10 cellular contexts compared by ENCODE assay signal in genomic region chr17:64240741-64241347, GRCh38. TPM values are rescaled to one million over a fixed set of nuclear protein-coding genes. Genes with fewer than 3 reads are reported as not detected.
A peak's percentile ranks its signal among the peaks of the same experiment; 100 is the strongest.
DNase-seq lines count a peak whose midpoint lies in the region; ATAC-seq and TF ChIP-seq lines count a peak whose summit lies in the region.
"Had no signal": no experiment of that assay in that cellular context is flagged by ENCODE, and none has a peak within 500 bp of the region (broad histone marks: within the 10 kb centered on the region; RNA-seq: fewer than 3 reads in every experiment).

No MANE protein-coding gene starts in this region.

- H3K4me1 Mint-ChIP-seq in stimulated activated naive CD8-positive, alpha-beta T cell treated with anti-CD3 and anti-CD28 coated beads, Interleukin-15, amount 100 ng/mL, for 72 hours: peaks cover 44% of the 10 kb centered on the region

- H3K9me3 Mint-ChIP-seq in stimulated activated naive CD8-positive, alpha-beta T cell treated with anti-CD3 and anti-CD28 coated beads, Interleukin-15, amount 100 ng/mL, for 72 hours: no peaks in the 10 kb centered on the region

- peaks cover 81% of the 10 kb centered on the region for H3K79me2 ChIP-seq in SK-N-SH (ENCODE audit: insufficient read depth)
- H3K79me2 ChIP-seq in OCI-LY7 (ENCODE audit: insufficient read depth, low read depth, low read length): no peaks in the 10 kb centered on the region

- CTCF ChIA-PET in SK-N-SH (lab: Yijun Ruan, JAX) (interaction anchor here (0.7 to 3.8 kb wide), 14 partner anchors 12 to 212 kb away, joined by 3 to 22 read pairs (median 5); no protein-coding TSS in a partner anchor), OCI-LY7 (lab: Charles Lee; ENCODE audit: unreplicated experiment) (no interaction called here)

- intact Hi-C loops in OCI-LY7 (cut with micrococcal nuclease; ENCODE audit: unreplicated experiment): no loop called here

- H3K9ac ChIP-seq in SK-N-SH (peak overlapping the region; percentile 30; the same call in 1 of the 2 replicates), muscle layer of colon (ENCODE audit: low read length) (no peak overlapping the region)

- H3K27me3 Mint-ChIP-seq in stimulated activated naive CD8-positive, alpha-beta T cell treated with anti-CD3 and anti-CD28 coated beads, Interleukin-15, amount 100 ng/mL, for 72 hours: no peaks in the 10 kb centered on the region

- WGBS in SK-N-SH (ENCODE audit: low lambda C conversion rate): 23% methylated on average over 8 of the region's 8 CpGs

- H3K9me2 ChIP-seq in SK-N-SH (no peaks in the 10 kb centered on the region), OCI-LY7 (ENCODE audit: insufficient read depth, low read length) (no peaks in the 10 kb centered on the region)

- BruUV-seq in OCI-LY7 (replicated peaks; lab: Mats Ljungman, UMichigan): no TSS peak

- no peak for TF ChIP-seq CTCF in SK-N-SH (IDR thresholded peaks at IDR 0.05)
- TF ChIP-seq CTCF in OCI-LY7 (conservative IDR thresholded peaks at IDR 0.05; ENCODE audit: low read length): no peak

- no peak for ATAC-seq in stimulated activated naive CD8-positive, alpha-beta T cell treated with anti-CD3 and anti-CD28 coated beads, Interleukin-15, amount 100 ng/mL, for 72 hours

- POLR2A ChIA-PET in SK-N-SH (lab: Yijun Ruan, JAX) (interaction anchor here (0.8 to 3.0 kb wide), 6 partner anchors 9 to 95 kb away, joined by 3 to 22 read pairs (median 5); no protein-coding TSS in a partner anchor), OCI-LY7 (lab: Charles Lee) (no interaction called here)

- H3K27ac Mint-ChIP-seq in stimulated activated naive CD8-positive, alpha-beta T cell treated with anti-CD3 and anti-CD28 coated beads, Interleukin-15, amount 100 ng/mL, for 72 hours: no peak overlapping the region

- peaks cover 36 to 44% of the 10 kb centered on the region in 2 experiments for H3K4me1 ChIP-seq in SK-N-SH (ENCODE audit: control insufficient read depth in 1 of 2, insufficient read depth in 2 of 2, low read depth in 1 of 2, low read length in 1 of 2)
- H3K4me1 ChIP-seq in muscle layer of colon (ENCODE audit: insufficient read depth, low read length): peaks cover 34% of the 10 kb centered on the region
- no peaks in the 10 kb centered on the region for H3K4me1 ChIP-seq in OCI-LY7 (ENCODE audit: insufficient read depth, low read length, poor library complexity, severe bottlenecking)

- H3F3A ChIP-seq in SK-N-SH (replicated peaks; ENCODE audit: insufficient read depth): peaks cover 51% of the 10 kb centered on the region

- H3K27me3 ChIP-seq in SK-N-SH (ENCODE audit: insufficient read depth): no peaks in the 10 kb centered on the region
- no peaks in the 10 kb centered on the region for H3K27me3 ChIP-seq in muscle layer of colon (ENCODE audit: control insufficient read depth in 1 of 2, insufficient read depth in 2 of 2, low read length in 2 of 2)

- H3K4me3 Mint-ChIP-seq in stimulated activated naive CD8-positive, alpha-beta T cell treated with anti-CD3 and anti-CD28 coated beads, Interleukin-15, amount 100 ng/mL, for 72 hours: no peak overlapping the region

- peak; percentile 51 to 91; a peak in 3 of 4 replicates for TF ChIP-seq EP300 in SK-N-SH (IDR thresholded peaks at IDR 0.05; ENCODE audit: borderline replicate concordance in 1 of 2, low read depth in 1 of 2, low read length in 1 of 2)

- H3K4me3 ChIP-seq in SK-N-SH (ENCODE audit: low read depth in 2 of 2, low read length in 1 of 2) (peak overlapping the region; percentile 1 to 45; a peak in 3 of 4 replicates), muscle layer of colon (ENCODE audit: low read depth in 1 of 2, low read length in 2 of 2) (peak overlapping the region in 1 of 2 donors; percentile 19), OCI-LY7 (ENCODE audit: low read depth, low read length, poor library complexity, severe bottlenecking) (no peak overlapping the region)

- H3K9me3 ChIP-seq in SK-N-SH (no peaks in the 10 kb centered on the region), muscle layer of colon (ENCODE audit: low read length) (no peaks in the 10 kb centered on the region), OCI-LY7 (ENCODE audit: low read length) (no peaks in the 10 kb centered on the region)

- peak overlapping the region; percentile 79 to 97 for H3K27ac ChIP-seq in SK-N-SH (ENCODE audit: low read depth in 2 of 2, low read length in 1 of 2)
- peak overlapping the region; percentile 47 for H3K27ac ChIP-seq in muscle layer of colon (ENCODE audit: low read depth, low read length)
- H3K27ac ChIP-seq in OCI-LY7 (ENCODE audit: low read depth, low read length, poor library complexity, severe bottlenecking): no peak overlapping the region
- H3K27ac ChIP-seq: C4-2B had no signal

- peak; percentile 84 for DNase-seq in AG08395 (ENCODE audit: low spot score)
- peak; percentile 87 for DNase-seq in SK-N-SH
- DNase-seq in fibroblast of gingiva (ENCODE audit: low read depth): peak; percentile 82
- DNase-seq in stimulated activated naive CD8-positive, alpha-beta T cell treated with anti-CD3 and anti-CD28 coated beads, Interleukin-15, amount 100 ng/mL, for 72 hours: no peak
- DNase-seq in OCI-LY7 (ENCODE audit: low spot score): no peak
- DNase-seq in GM19240 (ENCODE audit: insufficient read length, low spot score): no peak
- DNase-seq in inferior parietal cortex (ENCODE audit: extremely low spot score): no peak
- DNase-seq: NCI-H187 treated with DMSO at 0.1 percent for 48 hours had no signal

- H3K36me3 ChIP-seq in SK-N-SH (replicated peaks in 1 of 2; ENCODE audit: control insufficient read depth in 1 of 2, insufficient read depth in 2 of 2, low read length in 1 of 2): peaks cover 0 to 3% of the 10 kb centered on the region in 2 experiments
- H3K36me3 ChIP-seq in muscle layer of colon (ENCODE audit: insufficient read depth, low read length): no peaks in the 10 kb centered on the region
- H3K36me3 ChIP-seq in OCI-LY7 (ENCODE audit: insufficient read depth, low read length): no peaks in the 10 kb centered on the region

- H2AFZ ChIP-seq in SK-N-SH (ENCODE audit: low read depth): no peak overlapping the region
- H2AFZ ChIP-seq in OCI-LY7 (ENCODE audit: low read length): no peak overlapping the region

- TF ChIP-seq RAD21 in SK-N-SH (IDR thresholded peaks at IDR 0.05; ENCODE audit: low read length): peak; percentile 46

- H4K20me1 ChIP-seq in SK-N-SH (ENCODE audit: insufficient read depth) (no peaks in the 10 kb centered on the region), OCI-LY7 (ENCODE audit: insufficient read depth, low read length) (no peaks in the 10 kb centered on the region)

- peak overlapping the region; percentile 75 for H3K4me2 ChIP-seq in SK-N-SH
- H3K4me2 ChIP-seq in OCI-LY7 (ENCODE audit: low read length): no peak overlapping the region

TF ChIP-seq in SK-N-SH, 30 proteins besides CTCF, POLR2A, EP300 and RAD21 (continues in another document):
- TF ChIP-seq TAF1 (IDR thresholded peaks at IDR 0.05; ENCODE audit: borderline replicate concordance, low read depth, low read length): peak; percentile 40; the same call in 1 of the 2 replicates
- peak; percentile 17; the same call in 1 of the 2 replicates for TF ChIP-seq SMC3 (IDR thresholded peaks at IDR 0.05; ENCODE audit: low read depth, low read length)
- TF ChIP-seq USF2 (IDR thresholded peaks at IDR 0.05; ENCODE audit: borderline replicate concordance, low read depth, low read length): no peak
- TF ChIP-seq FOSL2 (IDR thresholded peaks at IDR 0.05; ENCODE audit: borderline replicate concordance, low read depth): peak; percentile 87
- TF ChIP-seq YY1 (IDR thresholded peaks at IDR 0.05; ENCODE audit: low read depth): peak; percentile 60; the same call in 1 of the 2 replicates
- TF ChIP-seq JUND (IDR thresholded peaks at IDR 0.05): peak; percentile 87
- peak; percentile 82 for TF ChIP-seq TEAD4 (IDR thresholded peaks at IDR 0.05; ENCODE audit: borderline replicate concordance, insufficient read depth)
- TF ChIP-seq IRF3 (IDR thresholded peaks at IDR 0.05; ENCODE audit: low read depth, low read length): no peak
- TF ChIP-seq MAX (IDR thresholded peaks at IDR 0.05; ENCODE audit: low read depth): peak; percentile 98
- peak; percentile 93; the same call in 1 of the 2 replicates for TF ChIP-seq FOXM1 (IDR thresholded peaks at IDR 0.05; ENCODE audit: low read depth)
- TF ChIP-seq TCF12 (IDR thresholded peaks at IDR 0.05): peak; percentile 100
- TF ChIP-seq MXI1 (IDR thresholded peaks at IDR 0.05; ENCODE audit: low read depth, low read length): peak; percentile 86; the same call in 1 of the 2 replicates
- TF ChIP-seq POLR2AphosphoS5 (IDR thresholded peaks at IDR 0.05; ENCODE audit: low read depth, low read length): peak; percentile 95

RNA-seq across cellular contexts. Expression of gene TEX2, which starts 22.2 kb away (rescaled TPM):
- 24.0 and 30.7 TPM in 2 replicates for polyA plus RNA-seq in SK-N-SH (2012; rRNA removed)
- 26.9 and 29.1 TPM in 2 replicates for polyA plus RNA-seq in SK-N-SH (2012; cell fraction: cytosol; rRNA removed)
- polyA plus RNA-seq in SK-N-SH (2012; cell fraction: nucleus; rRNA removed): 24.0 and 32.4 TPM in 2 replicates
- 7.4 and 8.5 TPM in 2 replicates for total RNA-seq in OCI-LY7 (2014; rRNA removed; shearing (Covaris generic))
- total RNA-seq in OCI-LY7 (2022): 12.4 and 13.9 TPM in 2 replicates

Comparison
In these comparisons a context has a peak if more than half of its experiments do, and no peak if none do; other contexts are left out.
1. DNase-seq: peak in AG08395 (single experiment), SK-N-SH (single experiment) and fibroblast of gingiva (single experiment); none in stimulated activated naive CD8-positive, alpha-beta T cell treated with anti-CD3 and anti-CD28 coated beads, Interleukin-15, amount 100 ng/mL, for 72 hours (0 of 2), OCI-LY7 (single experiment), GM19240 (single experiment) and inferior parietal cortex (single experiment).